Comparison of ENCODE assay signal across 24 cellular contexts in genomic region chr3:105093853-105094252, GRCh38.
DNase-seq lines count a peak whose midpoint lies in the region; ATAC-seq and TF ChIP-seq lines count a peak whose summit lies in the region.
"Had no signal": no experiment of that assay in that cellular context is flagged by ENCODE, and none has a peak within 500 bp of the region (broad histone marks: within the 10 kb centered on the region; RNA-seq: fewer than 3 reads in every experiment).

No MANE protein-coding gene starts in this region.

- no peak overlapping the region for H3K4me2 ChIP-seq in OCI-LY1 (ENCODE audit: low read length)
- H3K4me2 ChIP-seq in neuronal stem cell (ENCODE audit: insufficient read depth, low read length, poor library complexity, severe bottlenecking) = no peak overlapping the region
- H3K4me2 ChIP-seq: BLaER1, PC-9 had no signal

- H2AFZ ChIP-seq in OCI-LY1 (ENCODE audit: low read length) (peak overlapping the region; percentile 74; the same call in 1 of the 2 replicates), neuronal stem cell (ENCODE audit: low read length) (peak overlapping the region; percentile 23)
- H2AFZ ChIP-seq: GM23248, PC-9 had no signal

- H3K79me2 ChIP-seq in OCI-LY1 (ENCODE audit: insufficient read depth, low read length) = no peaks in the 10 kb centered on the region

- WGBS in neuronal stem cell (ENCODE audit: extremely low coverage in 2 of 2, insufficient read length in 2 of 2, insufficient replicate concordance in 1 of 2), 2 donors = no CpG with 5 or more reads among the region's 4 CpGs

- no peak overlapping the region for H3K4ac ChIP-seq in neuronal stem cell (ENCODE audit: low read length)

- H3K18ac ChIP-seq in neuronal stem cell (ENCODE audit: low read length) = no peak overlapping the region

- H3K14ac ChIP-seq in neuronal stem cell (ENCODE audit: low read length) = no peak overlapping the region

- H2AK5ac ChIP-seq in neuronal stem cell (ENCODE audit: low read depth, low read length) = no peak overlapping the region

- no peak overlapping the region for H3K4me3 ChIP-seq in OCI-LY1 (ENCODE audit: low read depth, low read length, poor library complexity, severe bottlenecking)
- no peak overlapping the region for H3K4me3 ChIP-seq in neuronal stem cell (ENCODE audit: low read length in 2 of 2)
- H3K4me3 ChIP-seq: BLaER1, GM12878, GM23248, PC-9 had no signal

- H3K9me2 ChIP-seq in OCI-LY1 (ENCODE audit: low read depth, low read length) = no peaks in the 10 kb centered on the region

- no peak overlapping the region for H3K27ac Mint-ChIP-seq in stimulated activated naive CD8-positive, alpha-beta T cell treated with anti-CD3 and anti-CD28 coated beads, Interleukin-15, amount 100 ng/mL, for 72 hours
- H3K27ac Mint-ChIP-seq in chondrocyte (ENCODE audit: unreplicated experiment) = no peak overlapping the region
- H3K27ac Mint-ChIP-seq: CD4-positive, alpha-beta T cell; T-helper 1 cell treated with Interleukin-12 subunit alpha and Interleukin-12 subunit beta and Interleukin-4 antibody, amounts not matched to agents 30 μg/mL and 1 μg/mL, for 36 hours had no signal

- no peaks in the 10 kb centered on the region for H4K20me1 ChIP-seq in OCI-LY1 (ENCODE audit: insufficient read depth, low read length)
- H4K20me1 ChIP-seq: BLaER1 had no signal

- no peak overlapping the region for H4K8ac ChIP-seq in neuronal stem cell (ENCODE audit: low read depth, low read length)

- ATAC-seq in GM18867 (IDR thresholded peaks at IDR 0.05; ENCODE audit: unreplicated experiment) = peak; percentile 53
- ATAC-seq in HG02870 (IDR thresholded peaks at IDR 0.05; ENCODE audit: unreplicated experiment) = peak; percentile 74
- no peak for ATAC-seq in stimulated activated naive CD8-positive, alpha-beta T cell treated with anti-CD3 and anti-CD28 coated beads, Interleukin-15, amount 100 ng/mL, for 72 hours
- no peak for ATAC-seq in GM19455 (IDR thresholded peaks at IDR 0.05; ENCODE audit: unreplicated experiment)
- ATAC-seq: GM12878, HepG2 had no signal

- H3K9ac ChIP-seq in OCI-LY1 (ENCODE audit: low read length) (no peak overlapping the region), neuronal stem cell (ENCODE audit: low read depth, low read length, poor library complexity) (no peak overlapping the region)
- H3K9ac ChIP-seq: BLaER1, GM23248 had no signal

- H3K79me1 ChIP-seq in neuronal stem cell (ENCODE audit: low read depth, low read length) = no peaks in the 10 kb centered on the region

- DNase-seq in neuronal stem cell (ENCODE audit: low spot score) (no peak), chondrocyte (ENCODE audit: low spot score) (no peak)
- no peak for DNase-seq in stimulated activated naive CD8-positive, alpha-beta T cell treated with anti-CD3 and anti-CD28 coated beads, Interleukin-15, amount 100 ng/mL, for 72 hours
- DNase-seq: ACHN; CD4-positive, alpha-beta T cell; COR-L47; DMS79 treated with DMSO at 0.1 percent for 48 hours; GM23248; HCEC 1CT; KBM-7; NCI-H1694; NCI-H2081 treated with DMSO at 0.1 percent for 48 hours; PC-9; RPMI8226; SHP77 had no signal

- H2BK5ac ChIP-seq in neuronal stem cell (ENCODE audit: low read length) = no peak overlapping the region

- no peaks in the 10 kb centered on the region for H3K36me3 ChIP-seq in OCI-LY1 (ENCODE audit: insufficient read depth, low read length)
- H3K36me3 ChIP-seq in neuronal stem cell (replicated peaks in 1 of 2; ENCODE audit: control insufficient read depth in 2 of 2, insufficient read depth in 2 of 2, low read length in 2 of 2) = no peaks in the 10 kb centered on the region
- H3K36me3 ChIP-seq: BLaER1 had no signal

- H3K4me1 ChIP-seq in OCI-LY1 (ENCODE audit: insufficient read depth, low read length, severe bottlenecking) (peaks cover 12% of the 10 kb centered on the region), neuronal stem cell (ENCODE audit: control insufficient read depth in 2 of 2, insufficient read depth in 1 of 2, low read depth in 1 of 2, low read length in 2 of 2) (no peaks in the 10 kb centered on the region)
- H3K4me1 ChIP-seq: BLaER1 had no signal

- no peak overlapping the region for H4K91ac ChIP-seq in neuronal stem cell (ENCODE audit: low read depth, low read length, poor library complexity)

- TF ChIP-seq CTCF in OCI-LY1 (IDR thresholded peaks at IDR 0.05; ENCODE audit: low read length) = no peak
- no peak for TF ChIP-seq CTCF in chondrocyte (IDR thresholded peaks at IDR 0.05)

- no peak overlapping the region for H2BK120ac ChIP-seq in neuronal stem cell (ENCODE audit: low read depth, low read length)

- H2BK15ac ChIP-seq in neuronal stem cell (ENCODE audit: low read length) = no peak overlapping the region

- H3K36me3 Mint-ChIP-seq in chondrocyte (ENCODE audit: low read depth) = peaks cover 2% of the 10 kb centered on the region

- no peak overlapping the region for H2BK12ac ChIP-seq in neuronal stem cell (ENCODE audit: low read length)

- H3K27ac ChIP-seq in OCI-LY1 (ENCODE audit: low read depth, low read length, poor library complexity, severe bottlenecking) = no peak overlapping the region
- H3K27ac ChIP-seq in neuronal stem cell (replicated peaks; ENCODE audit: low read length) = no peak overlapping the region
- H3K27ac ChIP-seq: BLaER1, GM23248, HL-60, PC-9 had no signal

- peaks cover 0 to 6% of the 10 kb centered on the region in 2 donors for H3K9me3 Mint-ChIP-seq in stimulated activated naive CD8-positive, alpha-beta T cell treated with anti-CD3 and anti-CD28 coated beads, Interleukin-15, amount 100 ng/mL, for 72 hours
- H3K9me3 Mint-ChIP-seq in chondrocyte (ENCODE audit: low read depth) = peaks cover 16% of the 10 kb centered on the region
- H3K9me3 Mint-ChIP-seq: CD4-positive, alpha-beta T cell; T-helper 1 cell treated with Interleukin-12 subunit alpha and Interleukin-12 subunit beta and Interleukin-4 antibody, amounts not matched to agents 30 μg/mL and 1 μg/mL, for 36 hours had no signal

- no peak overlapping the region for H3K23ac ChIP-seq in neuronal stem cell (ENCODE audit: low read depth, low read length, poor library complexity)

- H3K9me3 ChIP-seq in OCI-LY1 (ENCODE audit: low read length) = peaks cover 3% of the 10 kb centered on the region; the same call in 1 of the 2 replicates
- H3K9me3 ChIP-seq in neuronal stem cell (replicated peaks in 1 of 2; ENCODE audit: control insufficient read depth in 2 of 2, insufficient read depth in 1 of 2, low read depth in 1 of 2, low read length in 2 of 2) = peaks cover 0 to 4% of the 10 kb centered on the region in 2 donors
- H3K9me3 ChIP-seq: BLaER1 had no signal

- no peaks in the 10 kb centered on the region for H3K4me1 Mint-ChIP-seq in stimulated activated naive CD8-positive, alpha-beta T cell treated with anti-CD3 and anti-CD28 coated beads, Interleukin-15, amount 100 ng/mL, for 72 hours
- H3K4me1 Mint-ChIP-seq in chondrocyte (ENCODE audit: low read depth) = no peaks in the 10 kb centered on the region

- H3K4me3 Mint-ChIP-seq in stimulated activated naive CD8-positive, alpha-beta T cell treated with anti-CD3 and anti-CD28 coated beads, Interleukin-15, amount 100 ng/mL, for 72 hours = no peak overlapping the region
- no peak overlapping the region for H3K4me3 Mint-ChIP-seq in chondrocyte (ENCODE audit: unreplicated experiment)
- H3K4me3 Mint-ChIP-seq: CD4-positive, alpha-beta T cell; T-helper 1 cell treated with Interleukin-12 subunit alpha and Interleukin-12 subunit beta and Interleukin-4 antibody, amounts not matched to agents 30 μg/mL and 1 μg/mL, for 36 hours had no signal

- no peaks in the 10 kb centered on the region for H3F3A ChIP-seq in OCI-LY1 (ENCODE audit: insufficient read depth, low read length)

- no peaks in the 10 kb centered on the region for H3K27me3 Mint-ChIP-seq in stimulated activated naive CD8-positive, alpha-beta T cell treated with anti-CD3 and anti-CD28 coated beads, Interleukin-15, amount 100 ng/mL, for 72 hours
- no peaks in the 10 kb centered on the region for H3K27me3 Mint-ChIP-seq in chondrocyte (ENCODE audit: low read depth)
- H3K27me3 Mint-ChIP-seq: CD4-positive, alpha-beta T cell had no signal

- H3K27me3 ChIP-seq in OCI-LY1 (ENCODE audit: insufficient read depth, low read length) = no peaks in the 10 kb centered on the region
- no peaks in the 10 kb centered on the region for H3K27me3 ChIP-seq in neuronal stem cell (ENCODE audit: control insufficient read depth in 3 of 3, insufficient read depth in 3 of 3, low read depth in 1 of 3, low read length in 3 of 3)
- H3K27me3 ChIP-seq: BLaER1 had no signal

Comparison
In these comparisons a context has a peak if more than half of its experiments do, and no peak if none do; other contexts are left out.
1. ATAC-seq: peak in GM18867 (single experiment) and HG02870 (single experiment); none in stimulated activated naive CD8-positive, alpha-beta T cell treated with anti-CD3 and anti-CD28 coated beads, Interleukin-15, amount 100 ng/mL, for 72 hours (single experiment) and GM19455 (single experiment).